Comparison of ENCODE assay signal across 13 cellular contexts in the genomic region with DNA sequence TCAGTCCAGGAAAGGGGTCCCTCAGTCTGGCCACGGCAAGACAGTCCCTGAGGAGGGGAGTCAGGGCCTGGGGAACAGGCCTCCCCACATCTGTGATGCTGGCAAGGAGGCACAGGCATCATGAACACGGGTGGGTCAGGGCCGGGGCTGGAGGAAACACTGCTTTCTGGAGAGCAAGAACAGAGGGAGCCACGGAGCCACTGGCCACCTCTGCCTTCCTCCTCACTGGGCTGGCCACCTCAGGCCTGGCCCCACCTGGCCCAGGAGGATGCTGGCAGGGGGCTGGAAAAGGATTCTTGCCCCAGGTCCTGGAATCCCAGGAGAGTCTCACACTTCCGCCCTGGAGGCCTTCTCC. TPM values are rescaled to one million over a fixed set of nuclear protein-coding genes. Genes with fewer than 3 reads are reported as not detected.
DNase-seq lines count a peak whose midpoint lies in the region; ATAC-seq, FAIRE-seq and TF ChIP-seq lines count a peak whose summit lies in the region.
"Had no signal": no experiment of that assay in that cellular context is flagged by ENCODE, and none has a peak within 500 bp of the region (broad histone marks: within the 10 kb centered on the region; RNA-seq: fewer than 3 reads in every experiment).

No MANE protein-coding gene starts in this region.

- H3K79me1 ChIP-seq in H1 (ENCODE audit: low read depth, low read length): peaks cover 2% of the 10 kb centered on the region; the same call in 1 of the 2 replicates

- FAIRE-seq in H1 (lab: Jason Lieb, UNC): no peak
- no peak for FAIRE-seq in GM12892 (lab: Jason Lieb, UNC)
- FAIRE-seq: endometrium had no signal

- no peaks in the 10 kb centered on the region for H3K9me3 Mint-ChIP-seq in activated CD8-positive, alpha-beta memory T cell treated with anti-CD3 and anti-CD28 coated beads, Interleukin-2, amount 10 ng/mL, durations not matched to agents 7 days and 5 days (ENCODE audit: low read depth)
- no peaks in the 10 kb centered on the region for H3K9me3 Mint-ChIP-seq in stimulated activated effector memory CD8-positive, alpha-beta T cell treated with anti-CD3 and anti-CD28 coated beads, Interleukin-12 subunit alpha, Interleukin-12 subunit beta, amount 100 ng/mL, for 72 hours
- no peaks in the 10 kb centered on the region for H3K9me3 Mint-ChIP-seq in activated T-helper 2 cell treated with anti-CD3 and anti-CD28 coated beads, Interferon-gamma antibody, Interleukin-2, Interleukin-4, amounts not matched to agents 10 μg/mL and 5 μg/mL and 100 μg/mL, durations not matched to agents 14 hours and 24 hours and 36 hours

- peak overlapping the region; percentile 71 for H3K4me3 Mint-ChIP-seq in activated CD8-positive, alpha-beta memory T cell treated with anti-CD3 and anti-CD28 coated beads, Interleukin-2, amount 10 ng/mL, durations not matched to agents 7 days and 5 days
- peak overlapping the region; percentile 78 for H3K4me3 Mint-ChIP-seq in stimulated activated effector memory CD8-positive, alpha-beta T cell treated with anti-CD3 and anti-CD28 coated beads, Interleukin-12 subunit alpha, Interleukin-12 subunit beta, amount 100 ng/mL, for 72 hours
- no peak overlapping the region for H3K4me3 Mint-ChIP-seq in activated T-helper 2 cell treated with anti-CD3 and anti-CD28 coated beads, Interferon-gamma antibody, Interleukin-2, Interleukin-4, amounts not matched to agents 10 μg/mL and 5 μg/mL and 100 μg/mL, durations not matched to agents 14 hours and 24 hours and 36 hours (ENCODE audit: low read depth)

- no peak for TF ChIP-seq EP300 in H1 (IDR thresholded peaks at IDR 0.05; ENCODE audit: borderline replicate concordance in 1 of 2, low read depth in 2 of 2, low read length in 2 of 2)

- H3K14ac ChIP-seq in H1 (ENCODE audit: insufficient read length): no peak overlapping the region

- H4K20me1 ChIP-seq in OCI-LY3 (ENCODE audit: insufficient read depth, low read length) (no peaks in the 10 kb centered on the region), H1 (replicated peaks in 1 of 2; ENCODE audit: control insufficient read depth in 1 of 2, insufficient read depth in 2 of 2, low read length in 2 of 2) (peaks cover 0 to 2% of the 10 kb centered on the region in 2 experiments)

- H3K27ac ChIP-seq in OCI-LY3 (ENCODE audit: low read length) (no peak overlapping the region), H1 (ENCODE audit: low read depth, low read length) (no peak overlapping the region)
- H3K27ac ChIP-seq: tibial artery had no signal

- no peak overlapping the region for H4K5ac ChIP-seq in H1 (ENCODE audit: insufficient read length, low read depth, low read length)

- no peak overlapping the region for H2AK5ac ChIP-seq in H1 (ENCODE audit: low read depth, low read length)

- TF ChIP-seq POLR2A in H1 (IDR thresholded peaks at IDR 0.05; ENCODE audit: control extremely low read depth in 1 of 2, low read depth in 2 of 2, low read length in 2 of 2) (no peak), GM12892 (IDR thresholded peaks at IDR 0.05; ENCODE audit: low read depth, low read length) (no peak)

- ATAC-seq in activated CD8-positive, alpha-beta memory T cell treated with anti-CD3 and anti-CD28 coated beads, Interleukin-2, amount 10 ng/mL, durations not matched to agents 7 days and 5 days: no peak
- ATAC-seq in stimulated activated effector memory CD8-positive, alpha-beta T cell treated with anti-CD3 and anti-CD28 coated beads, Interleukin-12 subunit alpha, Interleukin-12 subunit beta, amount 100 ng/mL, for 72 hours: no peak

- no peak for DNase-seq in activated CD8-positive, alpha-beta memory T cell treated with anti-CD3 and anti-CD28 coated beads, Interleukin-2, amount 10 ng/mL, durations not matched to agents 7 days and 5 days
- no peak for DNase-seq in activated CD8-positive, alpha-beta memory T cell treated with anti-CD3 and anti-CD28 coated beads, Interleukin-2, amount 50 U/mL, for 48 hours
- DNase-seq in H1 (ENCODE audit: low read depth in 1 of 2, low spot score in 2 of 2) (no peak), GM12892 (ENCODE audit: insufficient read length) (no peak)
- no peak for DNase-seq in stimulated activated effector memory CD8-positive, alpha-beta T cell treated with anti-CD3 and anti-CD28 coated beads, Interleukin-12 subunit alpha, Interleukin-12 subunit beta, amount 100 ng/mL, for 72 hours (ENCODE audit: low spot score in 2 of 2)
- no peak for DNase-seq in activated CD4-positive, CD25-positive, alpha-beta regulatory T cell (lab: John Stamatoyannopoulos, UW)
- DNase-seq in activated T-helper 2 cell treated with anti-CD3 and anti-CD28 coated beads, Interferon-gamma antibody, Interleukin-2, Interleukin-4, amounts not matched to agents 10 μg/mL and 5 μg/mL and 100 μg/mL, durations not matched to agents 14 hours and 24 hours and 36 hours (ENCODE audit: low spot score): no peak
- DNase-seq: DND-41, KG1 had no signal

- CTCF ChIA-PET in activated CD8-positive, alpha-beta memory T cell treated with anti-CD3 and anti-CD28 coated beads, Interleukin-2, amount 10 ng/mL, durations not matched to agents 7 days and 5 days (lab: Charles Lee): interaction anchor here (0.9 to 4.2 kb wide), 7 partner anchors 9 to 86 kb away, joined by 3 to 34 read pairs (median 5); no protein-coding TSS in a partner anchor
- CTCF ChIA-PET in H1 (lab: Charles Lee; ENCODE audit: partially characterized antibody): interaction anchor here (1.0 to 30.2 kb wide), 8 partner anchors 14 to 167 kb away, joined by 4 to 767 read pairs (median 8); partner anchors contain the start of genes BLACAT1 and LEMD1

- no peak overlapping the region for H3K23ac ChIP-seq in H1 (ENCODE audit: insufficient read length)

- H2AFZ ChIP-seq in OCI-LY3 (ENCODE audit: low read depth, low read length): 0 out of 2 replicates have a peak overlapping the region, but pooled peaks have one; percentile 71
- H2AFZ ChIP-seq in H1 (ENCODE audit: low read length): no peak overlapping the region

- H3K27me3 Mint-ChIP-seq in activated CD8-positive, alpha-beta memory T cell treated with anti-CD3 and anti-CD28 coated beads, Interleukin-2, amount 10 ng/mL, durations not matched to agents 7 days and 5 days: peaks cover 9% of the 10 kb centered on the region
- H3K27me3 Mint-ChIP-seq in activated T-helper 2 cell treated with anti-CD3 and anti-CD28 coated beads, Interferon-gamma antibody, Interleukin-2, Interleukin-4, amounts not matched to agents 10 μg/mL and 5 μg/mL and 100 μg/mL, durations not matched to agents 14 hours and 24 hours and 36 hours (ENCODE audit: low read depth): peaks cover 17% of the 10 kb centered on the region

- WGBS in H1 (ENCODE audit: extremely low coverage in 1 of 2, insufficient coverage in 1 of 2, insufficient read length in 1 of 2, insufficient replicate concordance in 2 of 2, low coverage in 1 of 2, low lambda C conversion rate in 2 of 2, missing lambda C conversion rate in 1 of 2), 2 experiments: 85% methylated on average over 3 of the region's 5 CpGs; no CpG with 5 or more reads in 1 of the 2 experiments

- no peak for TF ChIP-seq CTCF in OCI-LY3 (IDR thresholded peaks at IDR 0.05; ENCODE audit: low read depth, low read length)
- TF ChIP-seq CTCF in H1 (IDR thresholded peaks at IDR 0.05; ENCODE audit: control extremely low read depth in 1 of 3, insufficient read depth in 1 of 3, low read depth in 1 of 3, low read length in 3 of 3): no peak

- no peaks in the 10 kb centered on the region for H3K23me2 ChIP-seq in H1 (ENCODE audit: low read depth, low read length)

- 0 out of 2 replicates have a peak overlapping the region, but pooled peaks have one; percentile 20 for H3K18ac ChIP-seq in H1 (ENCODE audit: extremely low read depth, low read length)

- H3K79me2 ChIP-seq in OCI-LY3 (ENCODE audit: low read length) (no peaks in the 10 kb centered on the region), H1 (ENCODE audit: control insufficient read depth in 1 of 2, insufficient read depth in 2 of 2, low read length in 2 of 2) (no peaks in the 10 kb centered on the region)

- H3K27me3 ChIP-seq in OCI-LY3 (ENCODE audit: low read depth, low read length) (peaks cover 33% of the 10 kb centered on the region), H1 (replicated peaks in 1 of 4; ENCODE audit: control insufficient read depth in 3 of 4, extremely low read depth in 1 of 4, insufficient read depth in 3 of 4, low read length in 3 of 4) (peaks cover 0 to 11% (median 4%) of the 10 kb centered on the region in 4 experiments; a peak in 3 of 7 replicates)
- H3K27me3 ChIP-seq: right atrium auricular region had no signal

- no peak overlapping the region for H2BK120ac ChIP-seq in H1 (replicated peaks; ENCODE audit: low read depth, low read length)

- H2BK20ac ChIP-seq in H1 (ENCODE audit: low read length): 0 out of 2 replicates have a peak overlapping the region, but pooled peaks have one; percentile 32

- H3K4ac ChIP-seq in H1 (replicated peaks; ENCODE audit: insufficient read length, low read depth, low read length): no peak overlapping the region

- H3K4me3 ChIP-seq in OCI-LY3 (ENCODE audit: low read length) (peak overlapping the region; percentile 68), H1 (ENCODE audit: extremely low read depth in 1 of 4, insufficient read depth in 2 of 4, low read depth in 3 of 4, low read length in 4 of 4) (no peak overlapping the region)
- H3K4me3 ChIP-seq: right atrium auricular region, tibial artery had no signal

- H4K8ac ChIP-seq in H1 (ENCODE audit: extremely low read depth, insufficient read depth, low read length): no peak overlapping the region

- H4K91ac ChIP-seq in H1 (replicated peaks; ENCODE audit: insufficient read length, low read length): peak overlapping the region; percentile 45

- no peaks in the 10 kb centered on the region for H3K36me3 Mint-ChIP-seq in activated CD8-positive, alpha-beta memory T cell treated with anti-CD3 and anti-CD28 coated beads, Interleukin-2, amount 10 ng/mL, durations not matched to agents 7 days and 5 days
- peaks cover 5% of the 10 kb centered on the region for H3K36me3 Mint-ChIP-seq in stimulated activated effector memory CD8-positive, alpha-beta T cell treated with anti-CD3 and anti-CD28 coated beads, Interleukin-12 subunit alpha, Interleukin-12 subunit beta, amount 100 ng/mL, for 72 hours
- no peaks in the 10 kb centered on the region for H3K36me3 Mint-ChIP-seq in activated T-helper 2 cell treated with anti-CD3 and anti-CD28 coated beads, Interferon-gamma antibody, Interleukin-2, Interleukin-4, amounts not matched to agents 10 μg/mL and 5 μg/mL and 100 μg/mL, durations not matched to agents 14 hours and 24 hours and 36 hours (ENCODE audit: low read depth)

- peak overlapping the region; percentile 95 for H3K27ac Mint-ChIP-seq in activated CD8-positive, alpha-beta memory T cell treated with anti-CD3 and anti-CD28 coated beads, Interleukin-2, amount 10 ng/mL, durations not matched to agents 7 days and 5 days
- peak overlapping the region; percentile 91 for H3K27ac Mint-ChIP-seq in stimulated activated effector memory CD8-positive, alpha-beta T cell treated with anti-CD3 and anti-CD28 coated beads, Interleukin-12 subunit alpha, Interleukin-12 subunit beta, amount 100 ng/mL, for 72 hours
- H3K27ac Mint-ChIP-seq in activated T-helper 2 cell treated with anti-CD3 and anti-CD28 coated beads, Interferon-gamma antibody, Interleukin-2, Interleukin-4, amounts not matched to agents 10 μg/mL and 5 μg/mL and 100 μg/mL, durations not matched to agents 14 hours and 24 hours and 36 hours: no peak overlapping the region

- H3K4me1 ChIP-seq in OCI-LY3 (ENCODE audit: low read length) (peaks cover 29% of the 10 kb centered on the region), H1 (replicated peaks in 1 of 4; ENCODE audit: control insufficient read depth in 3 of 4, insufficient read depth in 4 of 4, low read length in 3 of 4) (peaks cover 36 to 63% (median 47%) of the 10 kb centered on the region in 4 experiments)

- H3K4me1 Mint-ChIP-seq in activated CD8-positive, alpha-beta memory T cell treated with anti-CD3 and anti-CD28 coated beads, Interleukin-2, amount 10 ng/mL, durations not matched to agents 7 days and 5 days: peaks cover 31% of the 10 kb centered on the region
- peaks cover 58% of the 10 kb centered on the region for H3K4me1 Mint-ChIP-seq in stimulated activated effector memory CD8-positive, alpha-beta T cell treated with anti-CD3 and anti-CD28 coated beads, Interleukin-12 subunit alpha, Interleukin-12 subunit beta, amount 100 ng/mL, for 72 hours
- H3K4me1 Mint-ChIP-seq in activated T-helper 2 cell treated with anti-CD3 and anti-CD28 coated beads, Interferon-gamma antibody, Interleukin-2, Interleukin-4, amounts not matched to agents 10 μg/mL and 5 μg/mL and 100 μg/mL, durations not matched to agents 14 hours and 24 hours and 36 hours (ENCODE audit: low read depth): peaks cover 12% of the 10 kb centered on the region

- intact Hi-C loops in activated T-helper 2 cell treated with anti-CD3 and anti-CD28 coated beads, Interferon-gamma antibody, Interleukin-2, Interleukin-4, amounts not matched to agents 10 μg/mL and 5 μg/mL and 100 μg/mL, durations not matched to agents 14 hours and 24 hours and 36 hours (cut with micrococcal nuclease): no loop called here

- no peak for TF ChIP-seq RAD21 in H1 (IDR thresholded peaks at IDR 0.05 in 1 of 2, conservative IDR thresholded peaks at IDR 0.05 in 1 of 2; ENCODE audit: low read depth in 2 of 2, low read length in 2 of 2)

- H2BK15ac ChIP-seq in H1 (ENCODE audit: low read length): 0 out of 2 replicates have a peak overlapping the region, but pooled peaks have one; percentile 72

- peak overlapping the region; percentile 80; the same call in 1 of the 2 replicates for H2BK12ac ChIP-seq in H1 (ENCODE audit: low read depth, low read length)

- H2BK5ac ChIP-seq in H1 (ENCODE audit: low read depth, low read length): peak overlapping the region; percentile 71; the same call in 1 of the 2 replicates

- no peak overlapping the region for H3K56ac ChIP-seq in H1 (replicated peaks; ENCODE audit: insufficient read length, low read depth, low read length)

- H3K36me3 ChIP-seq in OCI-LY3 (replicated peaks; ENCODE audit: low read depth, low read length) (no peaks in the 10 kb centered on the region), H1 (ENCODE audit: control insufficient read depth in 2 of 4, insufficient read depth in 4 of 4, low read length in 3 of 4) (no peaks in the 10 kb centered on the region)
- H3K36me3 ChIP-seq: right atrium auricular region, tibial artery had no signal

- no peak overlapping the region for H3K9ac ChIP-seq in OCI-LY3 (ENCODE audit: low read length)
- no peak overlapping the region for H3K9ac ChIP-seq in H1 (replicated peaks in 1 of 4; ENCODE audit: extremely low read depth in 1 of 4, low read depth in 3 of 4, low read length in 3 of 4)

- H3K4me2 ChIP-seq in OCI-LY3 (ENCODE audit: low read length): peak overlapping the region; percentile 70
- no peak overlapping the region for H3K4me2 ChIP-seq in H1 (ENCODE audit: insufficient read depth in 1 of 2, low read depth in 2 of 2, low read length in 2 of 2)

- POLR2A ChIA-PET in H1 (lab: Charles Lee; ENCODE audit: partially characterized antibody): interaction anchor here (0.8 to 13.3 kb wide), 5 partner anchors 10 to 70 kb away, joined by 3 to 220 read pairs (median 10); partner anchors contain the start of gene BLACAT1

- H3K9me3 ChIP-seq in OCI-LY3 (ENCODE audit: insufficient read depth, low read length): no peaks in the 10 kb centered on the region
- no peaks in the 10 kb centered on the region for H3K9me3 ChIP-seq in H1 (ENCODE audit: insufficient read depth in 2 of 2, low read depth in 1 of 2, low read length in 1 of 2)
- H3K9me3 ChIP-seq: right atrium auricular region, tibial artery had no signal

RNA-seq across cellular contexts. Expression of gene BLACAT1, which starts 15.7 kb away (rescaled TPM):
- under 1 TPM; 0.19 to 0.47 TPM for total RNA-seq in activated CD8-positive, alpha-beta memory T cell treated with anti-CD3 and anti-CD28 coated beads, Interleukin-2, amount 10 ng/mL, durations not matched to agents 7 days and 5 days
- 3.5 and 3.8 TPM in 2 replicates for total RNA-seq in H1 (2021; fragmentation: NEBNext Ultra II Directional; extraction: Animal tissue kit (Norgen Biotek cat#: 25700))
- 6.3 and 10.5 TPM in 2 replicates for polyA plus RNA-seq in H1 (2011; rRNA removed)
- polyA plus RNA-seq in H1 (2011; cell fraction: cytosol; rRNA removed): 7.2 TPM
- 18.7 TPM for polyA plus RNA-seq in H1 (2011; cell fraction: nucleus; rRNA removed)
- 6.7 to 8.3 TPM (median 7.4 TPM) in 4 replicates for polyA plus RNA-seq in H1 (2012, experiment 1 of 2)
- polyA plus RNA-seq in H1 (2012, experiment 2 of 2): 5.7 TPM
- polyA plus RNA-seq in H1 (2013, experiment 1 of 2): 3.9 TPM
- 3.9 TPM for polyA plus RNA-seq in H1 (2013, experiment 2 of 2)
- 13.1 and 19.7 TPM in 2 replicates for polyA minus RNA-seq in H1 (2011; rRNA and poly(A)+ RNA removed)
- polyA minus RNA-seq in H1 (2011; cell fraction: cytosol; rRNA and poly(A)+ RNA removed): 4.6 TPM
- 11.3 TPM for polyA minus RNA-seq in H1 (2011; cell fraction: nucleus; rRNA and poly(A)+ RNA removed)
- polyA plus RNA-seq in GM12892 (2012; ENCODE audit: missing spikeins): not detected
- not detected in 2 replicates for total RNA-seq in activated T-helper 2 cell treated with anti-CD3 and anti-CD28 coated beads, Interferon-gamma antibody, Interleukin-2, Interleukin-4, amounts not matched to agents 10 μg/mL and 5 μg/mL and 100 μg/mL, durations not matched to agents 14 hours and 24 hours and 36 hours

RNA-seq across cellular contexts. Expression of gene LEMD1, which starts 18.2 kb away (rescaled TPM):
- 1 to 10 TPM in 1 of 2 experiments, under 1 TPM in 1; 0.54 to 1.8 TPM for total RNA-seq in activated CD8-positive, alpha-beta memory T cell treated with anti-CD3 and anti-CD28 coated beads, Interleukin-2, amount 10 ng/mL, durations not matched to agents 7 days and 5 days
- 9.7 and 10.5 TPM in 2 replicates for total RNA-seq in H1 (2021; fragmentation: NEBNext Ultra II Directional; extraction: Animal tissue kit (Norgen Biotek cat#: 25700))
- polyA plus RNA-seq in H1 (2011; rRNA removed): 10.0 and 10.8 TPM in 2 replicates
- polyA plus RNA-seq in H1 (2011; cell fraction: cytosol; rRNA removed): 10.9 TPM
- 23.6 TPM for polyA plus RNA-seq in H1 (2011; cell fraction: nucleus; rRNA removed)
- polyA plus RNA-seq in H1 (2012, experiment 1 of 2): 10.3 to 15.4 TPM (median 12.6 TPM) in 4 replicates
- 7.8 TPM for polyA plus RNA-seq in H1 (2012, experiment 2 of 2)
- polyA plus RNA-seq in H1 (2013, experiment 1 of 2): 6.0 TPM
- polyA plus RNA-seq in H1 (2013, experiment 2 of 2): 5.7 TPM
- polyA minus RNA-seq in H1 (2011; rRNA and poly(A)+ RNA removed): 14.7 and 17.6 TPM in 2 replicates
- polyA minus RNA-seq in H1 (2011; cell fraction: cytosol; rRNA and poly(A)+ RNA removed): 13.7 TPM
- polyA minus RNA-seq in H1 (2011; cell fraction: nucleus; rRNA and poly(A)+ RNA removed): 13.6 TPM
- not detected for polyA plus RNA-seq in GM12892 (2012; ENCODE audit: missing spikeins)
- total RNA-seq in activated T-helper 2 cell treated with anti-CD3 and anti-CD28 coated beads, Interferon-gamma antibody, Interleukin-2, Interleukin-4, amounts not matched to agents 10 μg/mL and 5 μg/mL and 100 μg/mL, durations not matched to agents 14 hours and 24 hours and 36 hours: 0.48 TPM in 1 of 2 replicates, not detected in the other
- total RNA-seq: right atrium auricular region had no signal
